21 cellular contexts compared by ENCODE assay signal in the genomic region with DNA sequence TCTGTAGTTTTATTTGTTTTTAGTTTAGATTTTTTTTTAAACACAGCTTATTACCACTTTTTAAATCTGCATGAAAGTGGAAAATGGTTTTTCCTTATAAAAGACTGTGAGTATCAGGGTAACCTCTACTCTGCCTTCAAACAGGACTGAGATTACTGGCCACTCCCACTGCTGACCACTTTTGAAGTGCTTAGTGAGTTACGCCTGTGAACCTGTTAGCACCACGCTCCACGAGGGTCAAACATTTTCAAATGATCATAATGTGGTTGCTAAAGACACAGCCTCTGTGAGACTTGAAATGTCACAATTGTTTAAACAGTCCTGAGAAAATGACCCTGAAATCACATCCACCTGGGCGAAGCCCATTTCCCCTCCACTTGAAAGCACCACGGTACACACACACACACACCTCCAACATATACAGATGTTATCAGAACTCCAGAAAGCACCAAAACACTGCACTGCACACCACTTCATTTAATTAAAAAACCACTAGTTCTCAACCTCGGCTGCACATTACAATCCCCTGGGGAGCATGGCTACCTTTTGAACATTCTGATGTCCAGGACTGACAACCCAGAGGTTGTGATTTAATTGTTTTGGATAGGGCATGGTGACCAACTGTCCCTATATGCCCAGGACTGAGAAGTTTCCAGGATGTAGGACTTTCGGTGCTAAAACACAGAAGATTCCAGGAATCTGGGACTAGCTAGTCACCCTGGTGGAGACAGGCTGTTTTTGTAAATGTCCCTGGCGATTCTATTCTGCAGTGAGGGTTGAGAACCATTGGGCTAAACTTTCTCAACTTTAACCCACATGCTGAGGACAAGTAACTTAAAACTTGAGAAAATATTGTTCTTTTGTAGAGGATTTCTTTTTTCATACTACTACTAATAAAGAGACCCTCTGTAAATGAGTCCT.
A peak's percentile ranks its signal among the peaks of the same experiment; 100 is the strongest.
DNase-seq lines count a peak whose midpoint lies in the region; ATAC-seq and TF ChIP-seq lines count a peak whose summit lies in the region.
"Had no signal": no experiment of that assay in that cellular context is flagged by ENCODE, and none has a peak within 500 bp of the region (broad histone marks: within the 10 kb centered on the region; RNA-seq: fewer than 3 reads in every experiment).

No MANE protein-coding gene starts in this region.

- TF ChIP-seq POLR2A in suprapubic skin (IDR thresholded peaks at IDR 0.05) = no peak

- no peak for TF ChIP-seq EP300 in suprapubic skin (IDR thresholded peaks at IDR 0.05)

- DNase-seq in AG08395 (ENCODE audit: low spot score) (peak; percentile 35), chondrocyte (ENCODE audit: low spot score) (no peak), DMS79 treated with DMSO at 0.1 percent for 48 hours (lab: John Stamatoyannopoulos, UW) (no peak), hepatic stellate cell (ENCODE audit: low spot score) (no peak), suprapubic skin (ENCODE audit: low spot score in 2 of 2) (no peak)
- DNase-seq: activated CD4-positive, alpha-beta memory T cell treated with anti-CD3 and anti-CD28 coated beads, Interleukin-2, amount 10 ng/mL, durations not matched to agents 7 days and 5 days; activated naive CD8-positive, alpha-beta T cell treated with anti-CD3 and anti-CD28 coated beads for 36 hours; activated T-cell treated with anti-CD3 and anti-CD28 coated beads, Interleukin-2, amount 50 U/mL, for 72 hours; Caco-2; effector memory CD4-positive, alpha-beta T cell; GF-D8; KBM-7; NCI-H345; sigmoid colon; stimulated activated CD4-positive, alpha-beta T cell treated with anti-CD3 and anti-CD28 coated beads, Interleukin-4, amount 100 ng/mL, for 1 hour; SW 1271 had no signal

- no peaks in the 10 kb centered on the region for H3K27me3 ChIP-seq in suprapubic skin
- H3K27me3 ChIP-seq: sigmoid colon had no signal

- CTCF ChIA-PET in HEK293 (lab: Yijun Ruan, JAX) = interaction anchor here (0.6 kb wide), 1 partner anchor 26 kb away, joined by 3 read pairs; no protein-coding TSS in a partner anchor

- H3K36me3 ChIP-seq in HEK293 (ENCODE audit: control insufficient read depth in 2 of 2, insufficient read depth in 1 of 2, low read length in 2 of 2) (no peaks in the 10 kb centered on the region), mesodermal cell (ENCODE audit: control insufficient read depth, insufficient read depth, low read length) (no peaks in the 10 kb centered on the region), suprapubic skin (no peaks in the 10 kb centered on the region)
- H3K36me3 ChIP-seq: sigmoid colon had no signal

- H3K27ac ChIP-seq in HEK293 (ENCODE audit: extremely low read depth, low read depth, low read length) = peak overlapping the region; percentile 33
- H3K27ac ChIP-seq in mesodermal cell (ENCODE audit: low read depth, low read length, severe bottlenecking) = peak overlapping the region; percentile 78
- no peak overlapping the region for H3K27ac ChIP-seq in suprapubic skin
- H3K27ac ChIP-seq: HL-60, sigmoid colon had no signal

- peaks cover 2% of the 10 kb centered on the region for H3K27me3 Mint-ChIP-seq in chondrocyte (ENCODE audit: low read depth)
- H3K27me3 Mint-ChIP-seq: activated CD4-positive, alpha-beta memory T cell treated with anti-CD3 and anti-CD28 coated beads, Interleukin-2, amount 10 ng/mL, durations not matched to agents 7 days and 5 days; activated naive CD8-positive, alpha-beta T cell treated with anti-CD3 and anti-CD28 coated beads for 36 hours had no signal

- no peak overlapping the region for H3K4me3 Mint-ChIP-seq in chondrocyte (ENCODE audit: unreplicated experiment)
- H3K4me3 Mint-ChIP-seq: activated CD4-positive, alpha-beta memory T cell treated with anti-CD3 and anti-CD28 coated beads, Interleukin-2, amount 10 ng/mL, durations not matched to agents 7 days and 5 days; activated naive CD8-positive, alpha-beta T cell treated with anti-CD3 and anti-CD28 coated beads for 36 hours; activated T-cell treated with anti-CD3 and anti-CD28 coated beads, Interleukin-2, amount 50 U/mL, for 72 hours had no signal

- H3K9me3 ChIP-seq in HEK293 (ENCODE audit: control insufficient read depth, insufficient read depth, low read depth, low read length) (no peaks in the 10 kb centered on the region), mesodermal cell (ENCODE audit: control insufficient read depth, low read length) (no peaks in the 10 kb centered on the region), suprapubic skin (no peaks in the 10 kb centered on the region)
- H3K9me3 ChIP-seq: Caco-2, sigmoid colon had no signal

- TF ChIP-seq CTCF in HEK293 (tag by site-specific recombination; IDR thresholded peaks at IDR 0.05) (no peak), chondrocyte (IDR thresholded peaks at IDR 0.05) (peak; percentile 56), suprapubic skin (IDR thresholded peaks at IDR 0.05) (no peak)

- H3K27ac Mint-ChIP-seq in chondrocyte (ENCODE audit: unreplicated experiment) = peak overlapping the region; percentile 73
- H3K27ac Mint-ChIP-seq: activated CD4-positive, alpha-beta memory T cell treated with anti-CD3 and anti-CD28 coated beads, Interleukin-2, amount 10 ng/mL, durations not matched to agents 7 days and 5 days; activated naive CD8-positive, alpha-beta T cell treated with anti-CD3 and anti-CD28 coated beads for 36 hours; activated T-cell treated with anti-CD3 and anti-CD28 coated beads, Interleukin-2, amount 50 U/mL, for 72 hours had no signal

- ATAC-seq in GM21786 (IDR thresholded peaks at IDR 0.05; ENCODE audit: unreplicated experiment) = no peak
- ATAC-seq: activated T-cell treated with anti-CD3 and anti-CD28 coated beads, Interleukin-2, amount 50 U/mL, for 72 hours had no signal

- POLR2A ChIA-PET in HEK293 (lab: Yijun Ruan, JAX) = interaction anchor here (1.6 kb wide), 1 partner anchor 176 kb away, joined by 5 read pairs; the partner anchor contains the start of gene MYLIP

- no peaks in the 10 kb centered on the region for H3K9me3 Mint-ChIP-seq in chondrocyte (ENCODE audit: low read depth)
- H3K9me3 Mint-ChIP-seq: activated naive CD8-positive, alpha-beta T cell treated with anti-CD3 and anti-CD28 coated beads for 36 hours; activated T-cell treated with anti-CD3 and anti-CD28 coated beads, Interleukin-2, amount 50 U/mL, for 72 hours had no signal

- H3K4me3 ChIP-seq in HEK293 (ENCODE audit: low read depth, low read length) = no peak overlapping the region
- no peak overlapping the region for H3K4me3 ChIP-seq in mesodermal cell (ENCODE audit: extremely low read depth, insufficient read depth, low read length, poor library complexity, severe bottlenecking)
- no peak overlapping the region for H3K4me3 ChIP-seq in suprapubic skin
- H3K4me3 ChIP-seq: lung, sigmoid colon had no signal

- no peaks in the 10 kb centered on the region for H3K36me3 Mint-ChIP-seq in chondrocyte (ENCODE audit: low read depth)
- H3K36me3 Mint-ChIP-seq: activated naive CD8-positive, alpha-beta T cell treated with anti-CD3 and anti-CD28 coated beads for 36 hours had no signal

- 87 to 93% methylated on average over 6 to 8 of the region's 8 CpGs for WGBS in mesodermal cell (ENCODE audit: insufficient coverage in 2 of 2), 2 experiments
- WGBS in suprapubic skin = 80% methylated on average over 8 of the region's 8 CpGs

- H3K4me1 ChIP-seq in HEK293 (ENCODE audit: control insufficient read depth, insufficient read depth, low read length) (peaks cover 61% of the 10 kb centered on the region), mesodermal cell (ENCODE audit: control insufficient read depth, insufficient read depth, low read length, poor library complexity, severe bottlenecking) (peaks cover 27% of the 10 kb centered on the region), suprapubic skin (peaks cover 20% of the 10 kb centered on the region)

- peaks cover 42% of the 10 kb centered on the region for H3K4me1 Mint-ChIP-seq in chondrocyte (ENCODE audit: low read depth)

TF ChIP-seq in HEK293, 187 proteins besides CTCF, POLR2A, EP300 and RAD21 (continues in another document):
- TF ChIP-seq ZNF2 (tag by site-specific recombination; IDR thresholded peaks at IDR 0.05) (0 out of 2 replicates have a peak, but pooled peaks have one; percentile 64), ZBTB44 (tag by site-specific recombination; IDR thresholded peaks at IDR 0.05) (peak; percentile 44; the same call in 1 of the 2 replicates)
- TF ChIP-seq, protein P1, sequence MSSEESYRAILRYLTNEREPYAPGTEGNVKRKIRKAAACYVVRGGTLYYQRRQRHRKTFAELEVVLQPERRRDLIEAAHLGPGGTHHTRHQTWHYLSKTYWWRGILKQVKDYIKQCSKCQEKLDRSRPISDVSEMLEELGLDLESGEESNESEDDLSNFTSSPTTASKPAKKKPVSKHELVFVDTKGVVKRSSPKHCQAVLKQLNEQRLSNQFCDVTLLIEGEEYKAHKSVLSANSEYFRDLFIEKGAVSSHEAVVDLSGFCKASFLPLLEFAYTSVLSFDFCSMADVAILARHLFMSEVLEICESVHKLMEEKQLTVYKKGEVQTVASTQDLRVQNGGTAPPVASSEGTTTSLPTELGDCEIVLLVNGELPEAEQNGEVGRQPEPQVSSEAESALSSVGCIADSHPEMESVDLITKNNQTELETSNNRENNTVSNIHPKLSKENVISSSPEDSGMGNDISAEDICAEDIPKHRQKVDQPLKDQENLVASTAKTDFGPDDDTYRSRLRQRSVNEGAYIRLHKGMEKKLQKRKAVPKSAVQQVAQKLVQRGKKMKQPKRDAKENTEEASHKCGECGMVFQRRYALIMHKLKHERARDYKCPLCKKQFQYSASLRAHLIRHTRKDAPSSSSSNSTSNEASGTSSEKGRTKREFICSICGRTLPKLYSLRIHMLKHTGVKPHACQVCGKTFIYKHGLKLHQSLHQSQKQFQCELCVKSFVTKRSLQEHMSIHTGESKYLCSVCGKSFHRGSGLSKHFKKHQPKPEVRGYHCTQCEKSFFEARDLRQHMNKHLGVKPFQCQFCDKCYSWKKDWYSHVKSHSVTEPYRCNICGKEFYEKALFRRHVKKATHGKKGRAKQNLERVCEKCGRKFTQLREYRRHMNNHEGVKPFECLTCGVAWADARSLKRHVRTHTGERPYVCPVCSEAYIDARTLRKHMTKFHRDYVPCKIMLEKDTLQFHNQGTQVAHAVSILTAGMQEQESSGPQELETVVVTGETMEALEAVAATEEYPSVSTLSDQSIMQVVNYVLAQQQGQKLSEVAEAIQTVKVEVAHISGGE (tag by site-specific recombination; conservative IDR thresholded peaks at IDR 0.05; ENCODE audit: low read depth) = no peak
